In the genomic region with DNA sequence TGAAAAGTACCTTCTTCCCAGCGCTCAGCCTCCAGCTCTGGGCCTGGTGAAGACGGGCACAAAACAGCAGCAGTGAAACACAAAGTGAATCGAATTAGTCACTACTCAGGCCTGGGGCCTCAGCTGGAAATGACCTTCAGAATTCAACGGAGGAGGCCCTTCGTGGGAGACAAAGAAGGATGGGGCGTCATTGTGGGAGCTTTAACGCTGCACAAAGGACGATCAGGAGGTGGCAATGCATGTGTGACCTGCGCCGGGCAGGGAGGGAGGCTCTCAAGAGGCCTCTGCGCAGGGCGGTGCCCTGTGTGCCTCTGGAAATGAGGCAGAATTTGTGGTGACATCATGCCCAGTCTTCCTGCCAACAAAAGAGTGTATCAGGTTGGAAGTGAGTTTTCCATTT, we compare ENCODE assay signal across 26 cellular contexts.
DNase-seq lines count a peak whose midpoint lies in the region; ATAC-seq and TF ChIP-seq lines count a peak whose summit lies in the region.
"Had no signal": no experiment of that assay in that cellular context is flagged by ENCODE, and none has a peak within 500 bp of the region (broad histone marks: within the 10 kb centered on the region; RNA-seq: fewer than 3 reads in every experiment).

No MANE protein-coding gene starts in this region.

- H3K4me3 ChIP-seq in RWPE2 (ENCODE audit: severe bottlenecking): no peak overlapping the region
- H3K4me3 ChIP-seq: adrenal gland, heart left ventricle, smooth muscle cell, suprapubic skin, uterus had no signal

- no peaks in the 10 kb centered on the region for H3K9me3 Mint-ChIP-seq in activated T-cell treated with anti-CD3 and anti-CD28 coated beads, Interleukin-2, amount 50 U/mL, for 24 hours
- H3K9me3 Mint-ChIP-seq in stimulated activated effector memory CD8-positive, alpha-beta T cell treated with anti-CD3 and anti-CD28 coated beads, Interleukin-12 subunit alpha, Interleukin-12 subunit beta, amount 100 ng/mL, for 72 hours: no peaks in the 10 kb centered on the region
- H3K9me3 Mint-ChIP-seq: activated B cell treated with CpG ODN at 0.5 μM for 24 hours; memory B cell; stimulated activated memory B cell treated with anti-CD40 and anti-IgM and Interleukin-4, amounts not matched to agents 10 μg/mL and 1 μg/mL and 100 μg/mL, for 72 hours had no signal

- H3K4me1 ChIP-seq in RWPE2 (ENCODE audit: insufficient read depth, poor library complexity, severe bottlenecking): no peaks in the 10 kb centered on the region
- H3K4me1 ChIP-seq: adrenal gland, suprapubic skin, uterus had no signal

- H3K27ac ChIP-seq in RWPE2 (ENCODE audit: poor library complexity, severe bottlenecking): no peak overlapping the region
- H3K27ac ChIP-seq: adrenal gland, C4-2B, heart left ventricle, suprapubic skin, uterus had no signal

- H3K27ac Mint-ChIP-seq in activated T-cell treated with anti-CD3 and anti-CD28 coated beads, Interleukin-2, amount 50 U/mL, for 24 hours: no peak overlapping the region
- peak overlapping the region; percentile 29 for H3K27ac Mint-ChIP-seq in stimulated activated effector memory CD8-positive, alpha-beta T cell treated with anti-CD3 and anti-CD28 coated beads, Interleukin-12 subunit alpha, Interleukin-12 subunit beta, amount 100 ng/mL, for 72 hours
- H3K27ac Mint-ChIP-seq: activated B cell treated with CpG ODN at 0.5 μM for 24 hours; activated CD8-positive, alpha-beta T cell treated with anti-CD3 and anti-CD28 coated beads, Interleukin-2, amount 10 ng/mL, durations not matched to agents 7 days and 5 days; activated T-helper 2 cell treated with anti-CD3 and anti-CD28 coated beads, Interferon-gamma antibody, Interleukin-2, Interleukin-4, amounts not matched to agents 10 μg/mL and 5 μg/mL and 100 μg/mL, durations not matched to agents 14 hours and 24 hours and 36 hours; memory B cell; stimulated activated memory B cell treated with anti-CD40 and anti-IgM and Interleukin-4, amounts not matched to agents 10 μg/mL and 1 μg/mL and 100 μg/mL, for 72 hours had no signal

- no peaks in the 10 kb centered on the region for H3K36me3 ChIP-seq in RWPE2 (ENCODE audit: low read depth)
- H3K36me3 ChIP-seq: adrenal gland, heart left ventricle, suprapubic skin, uterus had no signal

- no peak overlapping the region for H3K4me3 Mint-ChIP-seq in activated T-cell treated with anti-CD3 and anti-CD28 coated beads, Interleukin-2, amount 50 U/mL, for 24 hours
- H3K4me3 Mint-ChIP-seq in stimulated activated effector memory CD8-positive, alpha-beta T cell treated with anti-CD3 and anti-CD28 coated beads, Interleukin-12 subunit alpha, Interleukin-12 subunit beta, amount 100 ng/mL, for 72 hours: no peak overlapping the region
- H3K4me3 Mint-ChIP-seq: activated B cell treated with CpG ODN at 0.5 μM for 24 hours; activated CD8-positive, alpha-beta T cell treated with anti-CD3 and anti-CD28 coated beads, Interleukin-2, amount 10 ng/mL, durations not matched to agents 7 days and 5 days; memory B cell; stimulated activated memory B cell treated with anti-CD40 and anti-IgM and Interleukin-4, amounts not matched to agents 10 μg/mL and 1 μg/mL and 100 μg/mL, for 72 hours had no signal

- peak; percentile 24 for DNase-seq in activated T-cell treated with anti-CD3 and anti-CD28 coated beads, Interleukin-2, amount 50 U/mL, for 24 hours
- DNase-seq in activated T-cell treated with anti-CD3 and anti-CD28 coated beads for 4 hours (no peak), RWPE2 (ENCODE audit: low spot score) (no peak), islet precursor cell (peak; percentile 26), H4 (ENCODE audit: low spot score) (no peak)
- DNase-seq in stimulated activated effector memory CD8-positive, alpha-beta T cell treated with anti-CD3 and anti-CD28 coated beads, Interleukin-12 subunit alpha, Interleukin-12 subunit beta, amount 100 ng/mL, for 72 hours (ENCODE audit: low spot score in 2 of 2): no peak
- DNase-seq: activated B cell treated with CpG ODN at 0.5 μM for 24 hours; activated CD8-positive, alpha-beta T cell treated with anti-CD3 and anti-CD28 coated beads, Interleukin-2, amount 10 ng/mL, durations not matched to agents 7 days and 5 days; EL; erythroblast; NCI-H1048; NCI-H187; RPMI8226; SK-N-SH; T-helper 9 cell had no signal

- peaks cover 53% of the 10 kb centered on the region for H3K4me1 Mint-ChIP-seq in activated T-cell treated with anti-CD3 and anti-CD28 coated beads, Interleukin-2, amount 50 U/mL, for 24 hours (ENCODE audit: low read depth)
- peaks cover 43% of the 10 kb centered on the region for H3K4me1 Mint-ChIP-seq in stimulated activated effector memory CD8-positive, alpha-beta T cell treated with anti-CD3 and anti-CD28 coated beads, Interleukin-12 subunit alpha, Interleukin-12 subunit beta, amount 100 ng/mL, for 72 hours

- TF ChIP-seq CTCF in RWPE2 (IDR thresholded peaks at IDR 0.05; ENCODE audit: poor library complexity, severe bottlenecking): no peak

- ATAC-seq in RWPE2 (ENCODE audit: low read depth) (peak; percentile 12; the same call in 1 of the 3 replicates), HG02973 (IDR thresholded peaks at IDR 0.05; ENCODE audit: unreplicated experiment) (no peak)
- ATAC-seq in stimulated activated effector memory CD8-positive, alpha-beta T cell treated with anti-CD3 and anti-CD28 coated beads, Interleukin-12 subunit alpha, Interleukin-12 subunit beta, amount 100 ng/mL, for 72 hours: no peak
- ATAC-seq: activated CD8-positive, alpha-beta T cell treated with anti-CD3 and anti-CD28 coated beads, Interleukin-2, amount 10 ng/mL, durations not matched to agents 7 days and 5 days; heart left ventricle; stimulated activated memory B cell treated with anti-CD40 and anti-IgM and Interleukin-4, amounts not matched to agents 10 μg/mL and 1 μg/mL and 100 μg/mL, for 72 hours had no signal

- H3K36me3 Mint-ChIP-seq in activated T-cell treated with anti-CD3 and anti-CD28 coated beads, Interleukin-2, amount 50 U/mL, for 24 hours (ENCODE audit: low read depth): no peaks in the 10 kb centered on the region
- H3K36me3 Mint-ChIP-seq in stimulated activated effector memory CD8-positive, alpha-beta T cell treated with anti-CD3 and anti-CD28 coated beads, Interleukin-12 subunit alpha, Interleukin-12 subunit beta, amount 100 ng/mL, for 72 hours: no peaks in the 10 kb centered on the region
- H3K36me3 Mint-ChIP-seq: brain; memory B cell; stimulated activated memory B cell treated with anti-CD40 and anti-IgM and Interleukin-4, amounts not matched to agents 10 μg/mL and 1 μg/mL and 100 μg/mL, for 72 hours had no signal

- H3K27me3 Mint-ChIP-seq in activated T-cell treated with anti-CD3 and anti-CD28 coated beads, Interleukin-2, amount 50 U/mL, for 24 hours: peaks cover 7% of the 10 kb centered on the region

- no peaks in the 10 kb centered on the region for H3K27me3 ChIP-seq in RWPE2 (ENCODE audit: insufficient read depth, poor library complexity, severe bottlenecking)
- H3K27me3 ChIP-seq: adrenal gland, suprapubic skin, uterus had no signal

- H3K9me3 ChIP-seq in RWPE2 (ENCODE audit: severe bottlenecking): no peaks in the 10 kb centered on the region
- H3K9me3 ChIP-seq: adrenal gland, SK-N-SH, suprapubic skin, uterus had no signal

Comparison
In these comparisons a context has a peak if more than half of its experiments do, and no peak if none do; other contexts are left out.
1. DNase-seq: peak in activated T-cell treated with anti-CD3 and anti-CD28 coated beads, Interleukin-2, amount 50 U/mL, for 24 hours (single experiment) and islet precursor cell (single experiment); none in activated T-cell treated with anti-CD3 and anti-CD28 coated beads for 4 hours (single experiment), RWPE2 (single experiment), stimulated activated effector memory CD8-positive, alpha-beta T cell treated with anti-CD3 and anti-CD28 coated beads, Interleukin-12 subunit alpha, Interleukin-12 subunit beta, amount 100 ng/mL, for 72 hours (0 of 2) and H4 (single experiment).